In the genomic region with DNA sequence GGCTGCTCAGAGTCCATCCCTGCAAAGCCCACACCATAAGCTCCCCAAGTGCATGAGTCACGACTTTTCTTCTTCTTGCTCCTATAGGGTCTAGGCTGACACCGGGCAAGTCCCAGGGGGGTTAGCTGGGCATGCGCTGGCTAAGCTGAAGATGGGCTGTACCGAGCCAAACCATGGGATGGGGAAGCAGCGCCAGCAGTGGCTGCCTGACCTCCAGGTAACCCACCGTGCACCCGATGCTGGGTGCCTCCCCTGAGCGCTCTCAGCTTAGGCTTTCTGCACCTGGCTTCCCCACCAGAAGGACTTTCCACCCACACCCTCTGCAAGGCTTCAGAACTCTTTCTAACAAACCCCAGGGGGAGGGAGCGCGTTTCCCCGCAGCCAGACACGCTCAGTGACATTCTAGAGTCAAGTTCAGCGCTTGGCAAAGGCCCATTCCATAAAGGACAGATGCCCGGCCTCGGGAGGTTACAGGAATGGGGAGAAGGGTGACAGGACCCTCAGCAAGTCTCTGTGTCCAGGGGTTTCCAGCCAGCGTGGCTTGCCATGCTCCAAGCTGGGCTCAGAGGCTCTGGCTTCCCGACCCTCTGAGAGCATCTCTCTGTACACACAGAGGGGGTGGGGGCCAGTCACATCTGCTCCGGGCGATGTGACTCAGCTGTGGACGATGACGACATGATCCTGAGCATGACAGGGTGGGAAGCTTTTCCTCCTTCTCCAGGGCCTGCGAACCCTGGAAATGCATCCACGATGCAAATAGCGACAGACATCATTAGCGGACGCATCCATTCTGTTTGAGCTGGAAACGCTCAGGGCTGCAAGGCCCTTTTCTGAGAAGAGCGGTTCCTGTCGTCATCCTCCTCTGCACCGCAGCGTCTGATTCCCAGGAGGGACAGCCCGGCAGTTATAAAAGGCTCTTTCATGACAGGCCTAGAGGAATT, we compare ENCODE assay signal across 11 cellular contexts.
DNase-seq lines count a peak whose midpoint lies in the region; ATAC-seq, FAIRE-seq and TF ChIP-seq lines count a peak whose summit lies in the region.
"Had no signal": no experiment of that assay in that cellular context is flagged by ENCODE, and none has a peak within 500 bp of the region (broad histone marks: within the 10 kb centered on the region; RNA-seq: fewer than 3 reads in every experiment).

No MANE protein-coding gene starts in this region.

- H3K27ac Mint-ChIP-seq in neural progenitor cell, result peak overlapping the region; percentile 74
- no peak overlapping the region for H3K27ac Mint-ChIP-seq in activated CD8-positive, alpha-beta T cell treated with anti-CD3 and anti-CD28 coated beads, Interleukin-2, amount 10 ng/mL, durations not matched to agents 7 days and 5 days
- H3K27ac Mint-ChIP-seq: activated T-helper 2 cell treated with anti-CD3 and anti-CD28 coated beads, Interferon-gamma antibody, Interleukin-2, Interleukin-4, amounts not matched to agents 10 μg/mL and 5 μg/mL and 100 μg/mL, durations not matched to agents 14 hours and 24 hours and 36 hours had no signal

- H3K27ac ChIP-seq in neural progenitor cell, result no peak overlapping the region
- H3K27ac ChIP-seq: ovary, SJSA1 had no signal

- DNase-seq in DMS79 treated with DMSO at 0.1 percent for 48 hours (lab: John Stamatoyannopoulos, UW) (peak; percentile 78), NCI-H1092 treated with DMSO at 0.1 percent for 48 hours (lab: John Stamatoyannopoulos, UW) (peak; percentile 39), bronchial epithelial cell (ENCODE audit: low read depth) (peak; percentile 34), neural progenitor cell (ENCODE audit: low spot score) (no peak), SIG-M5 (lab: John Stamatoyannopoulos, UW) (no peak), NCI-H2196 treated with DMSO at 0.1 percent for 48 hours (lab: John Stamatoyannopoulos, UW; ENCODE audit: unreplicated experiment) (no peak)
- DNase-seq in activated CD8-positive, alpha-beta T cell treated with anti-CD3 and anti-CD28 coated beads, Interleukin-2, amount 10 ng/mL, durations not matched to agents 7 days and 5 days, result no peak

- H3K4me3 Mint-ChIP-seq in neural progenitor cell, result no peak overlapping the region
- H3K4me3 Mint-ChIP-seq in activated CD8-positive, alpha-beta T cell treated with anti-CD3 and anti-CD28 coated beads, Interleukin-2, amount 10 ng/mL, durations not matched to agents 7 days and 5 days, result no peak overlapping the region

- no peak overlapping the region for H3K4me2 ChIP-seq in neural progenitor cell

- no peaks in the 10 kb centered on the region for H3F3A ChIP-seq in neural progenitor cell (ENCODE audit: low read depth)

- no peaks in the 10 kb centered on the region for H3K79me2 ChIP-seq in neural progenitor cell (ENCODE audit: low read depth)

- peaks cover 22% of the 10 kb centered on the region for H3K4me1 Mint-ChIP-seq in neural progenitor cell
- peaks cover 21% of the 10 kb centered on the region for H3K4me1 Mint-ChIP-seq in activated CD8-positive, alpha-beta T cell treated with anti-CD3 and anti-CD28 coated beads, Interleukin-2, amount 10 ng/mL, durations not matched to agents 7 days and 5 days (ENCODE audit: low read depth)

- no peak overlapping the region for H2AFZ ChIP-seq in neural progenitor cell (replicated peaks)

- H3K4me1 ChIP-seq in neural progenitor cell, result no peaks in the 10 kb centered on the region

- no peaks in the 10 kb centered on the region for H3K9me3 ChIP-seq in neural progenitor cell (ENCODE audit: low read depth)
- H3K9me3 ChIP-seq: ovary, SJSA1 had no signal

- peak; percentile 28 for FAIRE-seq in bronchial epithelial cell (lab: Jason Lieb, UNC)

- no peak for TF ChIP-seq CTCF in bronchial epithelial cell (IDR thresholded peaks at IDR 0.05; ENCODE audit: insufficient read depth, low read length, severe bottlenecking)
- no peak for TF ChIP-seq CTCF in neural progenitor cell (IDR thresholded peaks at IDR 0.05)

- POLR2A ChIA-PET in activated CD8-positive, alpha-beta T cell treated with anti-CD3 and anti-CD28 coated beads, Interleukin-2, amount 10 ng/mL, durations not matched to agents 7 days and 5 days (lab: Charles Lee), result interaction anchor here (0.6 kb wide), 1 partner anchor 364 kb away, joined by 3 read pairs; no protein-coding TSS in a partner anchor

- H3K4me3 ChIP-seq in bronchial epithelial cell (ENCODE audit: low read depth, low read length) (no peak overlapping the region), neural progenitor cell (no peak overlapping the region)
- H3K4me3 ChIP-seq: ovary, SJSA1 had no signal

- H3K36me3 Mint-ChIP-seq in neural progenitor cell, result peaks cover 4% of the 10 kb centered on the region
- peaks cover 7% of the 10 kb centered on the region for H3K36me3 Mint-ChIP-seq in activated CD8-positive, alpha-beta T cell treated with anti-CD3 and anti-CD28 coated beads, Interleukin-2, amount 10 ng/mL, durations not matched to agents 7 days and 5 days (ENCODE audit: low read depth)

- H3K36me3 ChIP-seq in bronchial epithelial cell (ENCODE audit: control insufficient read depth, insufficient read depth, low read length) (no peaks in the 10 kb centered on the region), neural progenitor cell (no peaks in the 10 kb centered on the region)
- H3K36me3 ChIP-seq: ovary, SJSA1 had no signal

- ATAC-seq in HG02852 (IDR thresholded peaks at IDR 0.05; ENCODE audit: unreplicated experiment), result no peak
- no peak for ATAC-seq in activated CD8-positive, alpha-beta T cell treated with anti-CD3 and anti-CD28 coated beads, Interleukin-2, amount 10 ng/mL, durations not matched to agents 7 days and 5 days

- no peaks in the 10 kb centered on the region for H4K20me1 ChIP-seq in neural progenitor cell (ENCODE audit: low read depth)

- H3K9ac ChIP-seq in neural progenitor cell, result no peak overlapping the region

- peaks cover 17% of the 10 kb centered on the region for H3K9me3 Mint-ChIP-seq in neural progenitor cell
- H3K9me3 Mint-ChIP-seq in activated CD8-positive, alpha-beta T cell treated with anti-CD3 and anti-CD28 coated beads, Interleukin-2, amount 10 ng/mL, durations not matched to agents 7 days and 5 days (ENCODE audit: insufficient read depth), result peaks cover 5% of the 10 kb centered on the region
- H3K9me3 Mint-ChIP-seq: activated T-helper 2 cell treated with anti-CD3 and anti-CD28 coated beads, Interferon-gamma antibody, Interleukin-2, Interleukin-4, amounts not matched to agents 10 μg/mL and 5 μg/mL and 100 μg/mL, durations not matched to agents 14 hours and 24 hours and 36 hours had no signal

- peaks cover 24% of the 10 kb centered on the region for H3K27me3 Mint-ChIP-seq in neural progenitor cell (ENCODE audit: insufficient read depth, low read depth)
- no peaks in the 10 kb centered on the region for H3K27me3 Mint-ChIP-seq in activated CD8-positive, alpha-beta T cell treated with anti-CD3 and anti-CD28 coated beads, Interleukin-2, amount 10 ng/mL, durations not matched to agents 7 days and 5 days (ENCODE audit: low read depth)

- CTCF ChIA-PET in activated CD8-positive, alpha-beta T cell treated with anti-CD3 and anti-CD28 coated beads, Interleukin-2, amount 10 ng/mL, durations not matched to agents 7 days and 5 days (lab: Charles Lee), result no interaction called here

- no peaks in the 10 kb centered on the region for H3K27me3 ChIP-seq in bronchial epithelial cell (ENCODE audit: control insufficient read depth, insufficient read depth, low read length)
- H3K27me3 ChIP-seq in neural progenitor cell, result no peaks in the 10 kb centered on the region
- H3K27me3 ChIP-seq: ovary, SJSA1 had no signal

Comparison
In these comparisons a context has a peak if more than half of its experiments do, and no peak if none do; other contexts are left out.
1. DNase-seq: peak in DMS79 treated with DMSO at 0.1 percent for 48 hours (single experiment), NCI-H1092 treated with DMSO at 0.1 percent for 48 hours (single experiment) and bronchial epithelial cell (single experiment); none in neural progenitor cell (single experiment), activated CD8-positive, alpha-beta T cell treated with anti-CD3 and anti-CD28 coated beads, Interleukin-2, amount 10 ng/mL, durations not matched to agents 7 days and 5 days (single experiment), SIG-M5 (single experiment) and NCI-H2196 treated with DMSO at 0.1 percent for 48 hours (single experiment).